1 cellular context compared by ENCODE assay signal in the genomic region with DNA sequence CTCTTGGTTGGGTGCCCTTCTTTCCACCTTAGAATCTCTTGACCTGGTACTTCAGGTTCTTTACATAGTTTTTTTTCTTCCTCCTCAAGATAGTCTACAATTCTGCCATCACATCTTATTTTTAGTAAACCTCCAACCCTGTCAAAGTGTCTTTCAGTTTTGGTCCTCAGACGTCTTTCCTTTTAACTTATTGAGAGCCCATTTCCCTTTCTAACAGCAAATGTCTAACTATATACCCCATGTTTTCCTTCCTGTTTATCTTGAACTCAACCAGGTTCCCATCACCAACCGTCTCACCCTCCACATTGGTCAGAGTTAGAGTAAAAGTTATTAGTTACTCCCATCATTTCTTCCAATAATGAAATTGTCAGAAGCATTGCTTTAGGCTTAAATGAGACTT.
TF ChIP-seq lines count a peak whose summit lies in the region.

No MANE protein-coding gene starts in this region.

TF ChIP-seq in GM12878, 131 proteins besides CTCF, POLR2A, EP300 and RAD21 (continued from another document):
- TF ChIP-seq, protein P1, sequence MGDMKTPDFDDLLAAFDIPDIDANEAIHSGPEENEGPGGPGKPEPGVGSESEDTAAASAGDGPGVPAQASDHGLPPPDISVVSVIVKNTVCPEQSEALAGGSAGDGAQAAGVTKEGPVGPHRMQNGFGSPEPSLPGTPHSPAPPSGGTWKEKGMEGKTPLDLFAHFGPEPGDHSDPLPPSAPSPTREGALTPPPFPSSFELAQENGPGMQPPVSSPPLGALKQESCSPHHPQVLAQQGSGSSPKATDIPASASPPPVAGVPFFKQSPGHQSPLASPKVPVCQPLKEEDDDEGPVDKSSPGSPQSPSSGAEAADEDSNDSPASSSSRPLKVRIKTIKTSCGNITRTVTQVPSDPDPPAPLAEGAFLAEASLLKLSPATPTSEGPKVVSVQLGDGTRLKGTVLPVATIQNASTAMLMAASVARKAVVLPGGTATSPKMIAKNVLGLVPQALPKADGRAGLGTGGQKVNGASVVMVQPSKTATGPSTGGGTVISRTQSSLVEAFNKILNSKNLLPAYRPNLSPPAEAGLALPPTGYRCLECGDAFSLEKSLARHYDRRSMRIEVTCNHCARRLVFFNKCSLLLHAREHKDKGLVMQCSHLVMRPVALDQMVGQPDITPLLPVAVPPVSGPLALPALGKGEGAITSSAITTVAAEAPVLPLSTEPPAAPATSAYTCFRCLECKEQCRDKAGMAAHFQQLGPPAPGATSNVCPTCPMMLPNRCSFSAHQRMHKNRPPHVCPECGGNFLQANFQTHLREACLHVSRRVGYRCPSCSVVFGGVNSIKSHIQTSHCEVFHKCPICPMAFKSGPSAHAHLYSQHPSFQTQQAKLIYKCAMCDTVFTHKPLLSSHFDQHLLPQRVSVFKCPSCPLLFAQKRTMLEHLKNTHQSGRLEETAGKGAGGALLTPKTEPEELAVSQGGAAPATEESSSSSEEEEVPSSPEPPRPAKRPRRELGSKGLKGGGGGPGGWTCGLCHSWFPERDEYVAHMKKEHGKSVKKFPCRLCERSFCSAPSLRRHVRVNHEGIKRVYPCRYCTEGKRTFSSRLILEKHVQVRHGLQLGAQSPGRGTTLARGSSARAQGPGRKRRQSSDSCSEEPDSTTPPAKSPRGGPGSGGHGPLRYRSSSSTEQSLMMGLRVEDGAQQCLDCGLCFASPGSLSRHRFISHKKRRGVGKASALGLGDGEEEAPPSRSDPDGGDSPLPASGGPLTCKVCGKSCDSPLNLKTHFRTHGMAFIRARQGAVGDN (IDR thresholded peaks at IDR 0.05), result no peak
- TF ChIP-seq BMI1 (IDR thresholded peaks at IDR 0.05; ENCODE audit: borderline replicate concordance), result no peak
- no peak for TF ChIP-seq NFYA (IDR thresholded peaks at IDR 0.05; ENCODE audit: borderline replicate concordance, low read depth, low read length)
- TF ChIP-seq SIN3A (IDR thresholded peaks at IDR 0.05; ENCODE audit: low read depth, low read length), result no peak
